27 cellular contexts compared by ENCODE assay signal in genomic region chr17:74898376-74898946, GRCh38. TPM values are rescaled to one million over a fixed set of nuclear protein-coding genes. Genes with fewer than 3 reads are reported as not detected.
DNase-seq lines count a peak whose midpoint lies in the region; ATAC-seq, FAIRE-seq and TF ChIP-seq lines count a peak whose summit lies in the region.
"Had no signal": no experiment of that assay in that cellular context is flagged by ENCODE, and none has a peak within 500 bp of the region (broad histone marks: within the 10 kb centered on the region; RNA-seq: fewer than 3 reads in every experiment).

No MANE protein-coding gene starts in this region.

- H3K9me3 Mint-ChIP-seq in stimulated activated naive B cell treated with anti-CD40 and anti-IgM and Interleukin-4, amounts not matched to agents 10 μg/mL and 1 μg/mL and 100 μg/mL, for 72 hours, result no peaks in the 10 kb centered on the region
- no peaks in the 10 kb centered on the region for H3K9me3 Mint-ChIP-seq in naive thymus-derived CD4-positive, alpha-beta T cell
- H3K9me3 Mint-ChIP-seq: CD4-positive, alpha-beta memory T cell; GM23338 had no signal

- no peak for TF ChIP-seq RAD21 in K562 (CRISPR knock-in tag; conservative IDR thresholded peaks at IDR 0.05 in 1 of 2, IDR thresholded peaks at IDR 0.05 in 1 of 2)

- in situ Hi-C loops in K562 (cut with MboI), result no loop called here

- ATAC-seq in K562, result no peak
- ATAC-seq in esophagus mucosa, result peak; percentile 72
- ATAC-seq in stimulated activated naive B cell treated with anti-CD40 and anti-IgM and Interleukin-4, amounts not matched to agents 10 μg/mL and 1 μg/mL and 100 μg/mL, for 72 hours (replicated peaks), result no peak
- no peak for ATAC-seq in naive thymus-derived CD4-positive, alpha-beta T cell
- ATAC-seq: GM23338, PC-3 had no signal

- H3K4me2 ChIP-seq in K562 (ENCODE audit: insufficient read depth, low read length), result no peak overlapping the region
- H3K4me2 ChIP-seq: GM23338 had no signal

- H3K27ac Mint-ChIP-seq in stimulated activated naive B cell treated with anti-CD40 and anti-IgM and Interleukin-4, amounts not matched to agents 10 μg/mL and 1 μg/mL and 100 μg/mL, for 72 hours, result peak overlapping the region; percentile 78
- no peak overlapping the region for H3K27ac Mint-ChIP-seq in naive thymus-derived CD4-positive, alpha-beta T cell
- H3K27ac Mint-ChIP-seq: CD4-positive, alpha-beta memory T cell; GM23338 had no signal

- H3K9ac ChIP-seq in K562 (ENCODE audit: insufficient read depth in 1 of 2, low read depth in 2 of 2, low read length in 2 of 2), result peak overlapping the region in 1 of 2 experiments; percentile 13; a peak in 2 of 4 replicates

- H3K4me1 Mint-ChIP-seq in stimulated activated naive B cell treated with anti-CD40 and anti-IgM and Interleukin-4, amounts not matched to agents 10 μg/mL and 1 μg/mL and 100 μg/mL, for 72 hours, result peaks cover 3 to 6% of the 10 kb centered on the region in 2 donors
- peaks cover 0 to 11% (median 4%) of the 10 kb centered on the region in 7 donors for H3K4me1 Mint-ChIP-seq in naive thymus-derived CD4-positive, alpha-beta T cell

- no peak overlapping the region for H3K4me3 Mint-ChIP-seq in stimulated activated naive B cell treated with anti-CD40 and anti-IgM and Interleukin-4, amounts not matched to agents 10 μg/mL and 1 μg/mL and 100 μg/mL, for 72 hours
- H3K4me3 Mint-ChIP-seq in naive thymus-derived CD4-positive, alpha-beta T cell, result no peak overlapping the region
- H3K4me3 Mint-ChIP-seq: CD4-positive, alpha-beta memory T cell; GM23338 had no signal

- BruUV-seq in K562 (replicated peaks; lab: Mats Ljungman, UMichigan), result no TSS peak

- H3K27me3 ChIP-seq in K562 (ENCODE audit: control insufficient read depth in 2 of 2, insufficient read depth in 2 of 2, low read length in 2 of 2), result peaks cover 32 to 76% of the 10 kb centered on the region in 2 experiments; a peak in 4 of 5 replicates
- peaks cover 0 to 6% of the 10 kb centered on the region in 2 donors for H3K27me3 ChIP-seq in naive thymus-derived CD4-positive, alpha-beta T cell (ENCODE audit: control insufficient read depth in 2 of 2, insufficient read depth in 2 of 2, low read length in 2 of 2)

- DNase-seq in K562 (ENCODE audit: extremely low read depth in 1 of 4, low spot score in 3 of 4), result no peak
- no peak for DNase-seq in stimulated activated naive B cell treated with anti-CD40 and anti-IgM and Interleukin-4, amounts not matched to agents 10 μg/mL and 1 μg/mL and 100 μg/mL, for 72 hours
- DNase-seq in RCC 7860 (ENCODE audit: low spot score), result no peak
- DNase-seq in COR-L47 (lab: John Stamatoyannopoulos, UW), result no peak
- DNase-seq in naive thymus-derived CD4-positive, alpha-beta T cell, result no peak
- DNase-seq: C1 segment of cervical spinal cord; Caco-2; CD4-positive, alpha-beta memory T cell; Karpas-422; NCI-H1092; NCI-H1436; NCI-H187; NCI-H2171 treated with DMSO at 0.1 percent for 48 hours; NCI-H345; NCI-H510A treated with DMSO at 0.1 percent for 48 hours; NCI-H774; NK-92 treated with Interleukin-12 subunit alpha and Interleukin-12 subunit beta, amount 100 ng/mL, for 24 hours; PC-3; SHP77 had no signal

- H3K27ac ChIP-seq in HEK293 (ENCODE audit: extremely low read depth, low read depth, low read length) (no peak overlapping the region), K562 (ENCODE audit: extremely low read depth, low read depth, low read length) (no peak overlapping the region)
- H3K27ac ChIP-seq in naive thymus-derived CD4-positive, alpha-beta T cell (ENCODE audit: low read depth, low read length), result no peak overlapping the region

- TF ChIP-seq CTCF in HEK293 (tag by site-specific recombination; IDR thresholded peaks at IDR 0.05), result no peak
- no peak for TF ChIP-seq CTCF in K562 (IDR thresholded peaks at IDR 0.05 in 2 of 3, conservative IDR thresholded peaks at IDR 0.05 in 1 of 3; ENCODE audit: insufficient read depth in 2 of 3, low read depth in 1 of 3, low read length in 3 of 3)

- H3K4me1 ChIP-seq in HEK293 (ENCODE audit: control insufficient read depth, insufficient read depth, low read length) (no peaks in the 10 kb centered on the region), K562 (replicated peaks in 1 of 2; ENCODE audit: control insufficient read depth in 2 of 2, insufficient read depth in 2 of 2, low read length in 2 of 2) (peaks cover 0 to 9% of the 10 kb centered on the region in 2 experiments; a peak in 2 of 5 replicates)
- H3K4me1 ChIP-seq in naive thymus-derived CD4-positive, alpha-beta T cell (ENCODE audit: control insufficient read depth in 2 of 2, insufficient read depth in 2 of 2, low read length in 2 of 2), result no peaks in the 10 kb centered on the region
- H3K4me1 ChIP-seq: Caco-2, HAP-1 had no signal

- intact Hi-C loops in K562 (cut with micrococcal nuclease), result no loop called here
- intact Hi-C loops in naive thymus-derived CD4-positive, alpha-beta T cell (cut with micrococcal nuclease), result no loop called here

- no peaks in the 10 kb centered on the region for H3K79me2 ChIP-seq in K562 (ENCODE audit: control insufficient read depth, insufficient read depth, low read length)

- H3K9me3 ChIP-seq in HEK293 (ENCODE audit: control insufficient read depth, insufficient read depth, low read depth, low read length) (no peaks in the 10 kb centered on the region), K562 (replicated peaks; ENCODE audit: control insufficient read depth, insufficient read depth, low read depth, low read length) (no peaks in the 10 kb centered on the region)
- H3K9me3 ChIP-seq in naive thymus-derived CD4-positive, alpha-beta T cell (ENCODE audit: control insufficient read depth in 2 of 3, low read length in 3 of 3), result no peaks in the 10 kb centered on the region
- H3K9me3 ChIP-seq: Caco-2, HAP-1 had no signal

- peaks cover 65 to 68% of the 10 kb centered on the region in 2 donors for H3K27me3 Mint-ChIP-seq in stimulated activated naive B cell treated with anti-CD40 and anti-IgM and Interleukin-4, amounts not matched to agents 10 μg/mL and 1 μg/mL and 100 μg/mL, for 72 hours
- H3K27me3 Mint-ChIP-seq in naive thymus-derived CD4-positive, alpha-beta T cell, result peaks cover 25 to 46% (median 35%) of the 10 kb centered on the region in 5 donors

- no peaks in the 10 kb centered on the region for H3K36me3 Mint-ChIP-seq in stimulated activated naive B cell treated with anti-CD40 and anti-IgM and Interleukin-4, amounts not matched to agents 10 μg/mL and 1 μg/mL and 100 μg/mL, for 72 hours
- peaks cover 0 to 1% (median 0%) of the 10 kb centered on the region in 5 donors for H3K36me3 Mint-ChIP-seq in naive thymus-derived CD4-positive, alpha-beta T cell
- H3K36me3 Mint-ChIP-seq: CD4-positive, alpha-beta memory T cell had no signal

- H3K36me3 ChIP-seq in HEK293 (ENCODE audit: control insufficient read depth in 2 of 2, insufficient read depth in 1 of 2, low read length in 2 of 2) (no peaks in the 10 kb centered on the region), K562 (ENCODE audit: control insufficient read depth, insufficient read depth, low read length) (no peaks in the 10 kb centered on the region)
- H3K36me3 ChIP-seq in naive thymus-derived CD4-positive, alpha-beta T cell (ENCODE audit: control insufficient read depth in 2 of 3, insufficient read depth in 3 of 3, low read length in 3 of 3), result no peaks in the 10 kb centered on the region
- H3K36me3 ChIP-seq: HAP-1 had no signal

- no peaks in the 10 kb centered on the region for H3K9me1 ChIP-seq in K562 (ENCODE audit: control insufficient read depth, insufficient read depth, low read length)

- H4K20me1 ChIP-seq in K562 (replicated peaks; ENCODE audit: control insufficient read depth, insufficient read depth, low read length), result peaks cover 11% of the 10 kb centered on the region; the same call in 1 of the 2 replicates

- no peak for TF ChIP-seq EP300 in K562 (IDR thresholded peaks at IDR 0.05; ENCODE audit: low read length)

- FAIRE-seq in K562 (lab: Jason Lieb, UNC) (no peak), RCC 7860 (lab: Jason Lieb, UNC) (no peak)
- FAIRE-seq: G401.6 had no signal

- WGBS in K562 (ENCODE audit: insufficient coverage, low coverage, missing lambda C conversion rate), result 6% methylated on average over 11 of the region's 11 CpGs

- H3K4me3 ChIP-seq in HEK293 (ENCODE audit: low read depth, low read length), result no peak overlapping the region
- H3K4me3 ChIP-seq in K562, result no peak overlapping the region
- H3K4me3 ChIP-seq in naive thymus-derived CD4-positive, alpha-beta T cell (ENCODE audit: low read length), result no peak overlapping the region
- H3K4me3 ChIP-seq: GM23338, HAP-1 had no signal

- TF ChIP-seq POLR2A in K562 (conservative IDR thresholded peaks at IDR 0.05), result no peak

- CTCF ChIA-PET in HEK293 (lab: Yijun Ruan, JAX) (interaction anchor here (0.9 to 1.4 kb wide), 2 partner anchors 21 to 154 kb away, joined by 3 to 4 read pairs; no protein-coding TSS in a partner anchor), K562 (lab: Yijun Ruan, JAX; ENCODE audit: low intra/inter-chr PET ratio) (no interaction called here)
- CTCF ChIA-PET in naive thymus-derived CD4-positive, alpha-beta T cell (lab: Charles Lee), result no interaction called here

- POLR2A ChIA-PET in HEK293 (lab: Yijun Ruan, JAX), result interaction anchor here (1.4 kb wide), 1 partner anchor 17 kb away, joined by 3 read pairs; no protein-coding TSS in a partner anchor
- POLR2A ChIA-PET in K562 (lab: Yijun Ruan, JAX), result interaction anchor here (0.6 kb wide), 1 partner anchor 12 kb away, joined by 3 read pairs; no protein-coding TSS in a partner anchor
- POLR2A ChIA-PET in naive thymus-derived CD4-positive, alpha-beta T cell (lab: Charles Lee), result interaction anchor here (0.6 kb wide), 1 partner anchor 146 kb away, joined by 3 read pairs; no protein-coding TSS in a partner anchor

- H2AFZ ChIP-seq in K562 (ENCODE audit: low read depth, low read length), result no peak overlapping the region
- H2AFZ ChIP-seq: GM23338 had no signal

RNA-seq across cellular contexts. Expression of gene FADS6, which starts 5.0 kb away (rescaled TPM):
- total RNA-seq in K562 (2011; cell fraction: chromatin; rRNA removed; ENCODE audit: low replicate concordance), result not detected in 2 replicates
- total RNA-seq in K562 (2011; cell fraction: nucleolus; rRNA removed), result 0.26 TPM in 1 of 2 replicates, not detected in the other
- 0.29 TPM in 1 of 2 replicates, not detected in the other for total RNA-seq in K562 (2011; cell fraction: nucleoplasm; rRNA removed)
- not detected in 2 replicates for total RNA-seq in K562 (2014; rRNA removed)
- not detected in 2 replicates for total RNA-seq in K562 (2014; rRNA removed; fragmentation: Illumina TruSeq; extraction: Trizol)
- 0.22 TPM in 1 of 2 replicates, not detected in the other for total RNA-seq in K562 (2015; rRNA removed; fragmentation: Illumina TruSeq; extraction: Trizol)
- total RNA-seq in K562 (2021), result not detected in 2 replicates
- 0.12 and 0.18 TPM in 2 replicates for polyA plus RNA-seq in K562 (2011; rRNA removed)
- polyA plus RNA-seq in K562 (2011; cell fraction: cytosol; rRNA removed), result 0.13 and 0.36 TPM in 2 replicates
- 0.07 and 0.44 TPM in 2 replicates for polyA plus RNA-seq in K562 (2011; cell fraction: nucleus; rRNA removed)
- polyA plus RNA-seq in K562 (2012), result 0.08 and 0.22 TPM in 2 replicates
- polyA plus RNA-seq in K562 (2014; fragmentation: Illumina TruSeq; extraction: Trizol), result not detected in 2 replicates
- not detected for polyA plus RNA-seq in K562 (2014; fragmentation: Nextera tagmentation; extraction: Ambion mirVana)
- polyA plus RNA-seq in K562 (2014; rRNA removed), result not detected in 2 replicates
- not detected in 2 replicates for polyA minus RNA-seq in K562 (2011; rRNA and poly(A)+ RNA removed)
- 0.38 TPM in 1 of 2 replicates, not detected in the other for polyA minus RNA-seq in K562 (2011; cell fraction: cytosol; rRNA and poly(A)+ RNA removed)
- not detected in 2 replicates for polyA minus RNA-seq in K562 (2011; cell fraction: nucleus; rRNA and poly(A)+ RNA removed)
- 1.4 TPM for total RNA-seq in esophagus mucosa
- not detected for total RNA-seq in naive thymus-derived CD4-positive, alpha-beta T cell
- polyA plus RNA-seq in naive thymus-derived CD4-positive, alpha-beta T cell, result under 1 TPM in 1 of 2 donors, not detected in 1; 0.14 TPM
- total RNA-seq: A673; CD4-positive, alpha-beta memory T cell; PC-3; RPMI7951; SK-MEL-5 had no signal
- polyA plus RNA-seq: CD4-positive, alpha-beta memory T cell had no signal

RNA-seq across cellular contexts. Expression of gene USH1G, which starts 24.6 kb away (rescaled TPM):
- 2.8 and 9.8 TPM in 2 replicates for total RNA-seq in K562 (2011; cell fraction: chromatin; rRNA removed; ENCODE audit: low replicate concordance)
- total RNA-seq in K562 (2011; cell fraction: nucleolus; rRNA removed), result 7.1 and 8.3 TPM in 2 replicates
- 4.5 and 5.5 TPM in 2 replicates for total RNA-seq in K562 (2011; cell fraction: nucleoplasm; rRNA removed)
- total RNA-seq in K562 (2014; rRNA removed), result 0.64 and 1.2 TPM in 2 replicates
- total RNA-seq in K562 (2014; rRNA removed; fragmentation: Illumina TruSeq; extraction: Trizol), result 0.16 and 0.22 TPM in 2 replicates
- total RNA-seq in K562 (2015; rRNA removed; fragmentation: Illumina TruSeq; extraction: Trizol), result 0.43 and 0.53 TPM in 2 replicates
- total RNA-seq in K562 (2021), result 1.00 and 1.4 TPM in 2 replicates
- polyA plus RNA-seq in K562 (2011; rRNA removed), result 0.57 and 0.77 TPM in 2 replicates
- polyA plus RNA-seq in K562 (2011; cell fraction: cytosol; rRNA removed), result 0.65 and 1.9 TPM in 2 replicates
- polyA plus RNA-seq in K562 (2011; cell fraction: nucleus; rRNA removed), result 1.2 and 2.7 TPM in 2 replicates
- 1.5 and 2.1 TPM in 2 replicates for polyA plus RNA-seq in K562 (2012)
- polyA plus RNA-seq in K562 (2014; fragmentation: Illumina TruSeq; extraction: Trizol), result 0.42 and 0.71 TPM in 2 replicates
- not detected for polyA plus RNA-seq in K562 (2014; fragmentation: Nextera tagmentation; extraction: Ambion mirVana)
- polyA plus RNA-seq in K562 (2014; rRNA removed), result 0.57 and 0.69 TPM in 2 replicates
- polyA minus RNA-seq in K562 (2011; rRNA and poly(A)+ RNA removed), result 4.8 and 11.0 TPM in 2 replicates
- 0.82 and 1.6 TPM in 2 replicates for polyA minus RNA-seq in K562 (2011; cell fraction: cytosol; rRNA and poly(A)+ RNA removed)
- polyA minus RNA-seq in K562 (2011; cell fraction: nucleus; rRNA and poly(A)+ RNA removed), result 4.0 and 5.0 TPM in 2 replicates
- 6.4 TPM for total RNA-seq in esophagus mucosa
- not detected for total RNA-seq in naive thymus-derived CD4-positive, alpha-beta T cell
- polyA plus RNA-seq in naive thymus-derived CD4-positive, alpha-beta T cell, result not detected
- total RNA-seq: A673; CD4-positive, alpha-beta memory T cell; RPMI7951; SK-MEL-5 had no signal
- polyA plus RNA-seq: CD4-positive, alpha-beta memory T cell had no signal

RNA-seq across cellular contexts. Expression of gene OTOP2, which starts 25.6 kb away (rescaled TPM):
- 0.40 and 0.51 TPM in 2 replicates for total RNA-seq in K562 (2011; cell fraction: chromatin; rRNA removed; ENCODE audit: low replicate concordance)
- 0.17 and 0.26 TPM in 2 replicates for total RNA-seq in K562 (2011; cell fraction: nucleolus; rRNA removed)
- 0.46 TPM in 1 of 2 replicates, not detected in the other for total RNA-seq in K562 (2011; cell fraction: nucleoplasm; rRNA removed)
- total RNA-seq in K562 (2014; rRNA removed) (not detected in 2 replicates), K562 (2014; rRNA removed; fragmentation: Illumina TruSeq; extraction: Trizol) (0.11 TPM in 1 of 2 replicates, not detected in the other), K562 (2015; rRNA removed; fragmentation: Illumina TruSeq; extraction: Trizol) (0.19 and 0.36 TPM in 2 replicates), K562 (2021) (0.18 and 0.27 TPM in 2 replicates), esophagus mucosa (0.36 TPM)
- polyA plus RNA-seq in K562 (2011; rRNA removed) (0.28 and 0.31 TPM in 2 replicates), K562 (2014; fragmentation: Illumina TruSeq; extraction: Trizol) (0.25 TPM in 1 of 2 replicates, not detected in the other), K562 (2014; fragmentation: Nextera tagmentation; extraction: Ambion mirVana) (under 1 TPM; 0.04 to 0.06 TPM), K562 (2014; rRNA removed) (0.08 and 0.09 TPM in 2 replicates)
- 0.28 and 0.42 TPM in 2 replicates for polyA plus RNA-seq in K562 (2011; cell fraction: cytosol; rRNA removed)
- 1.1 and 1.2 TPM in 2 replicates for polyA plus RNA-seq in K562 (2011; cell fraction: nucleus; rRNA removed)
- polyA plus RNA-seq in K562 (2012), result 0.35 and 0.68 TPM in 2 replicates
- 0.09 TPM in 1 of 2 replicates, not detected in the other for polyA minus RNA-seq in K562 (2011; rRNA and poly(A)+ RNA removed)
- not detected in 2 replicates for polyA minus RNA-seq in K562 (2011; cell fraction: cytosol; rRNA and poly(A)+ RNA removed)
- polyA minus RNA-seq in K562 (2011; cell fraction: nucleus; rRNA and poly(A)+ RNA removed), result 0.27 and 0.33 TPM in 2 replicates
- not detected for total RNA-seq in naive thymus-derived CD4-positive, alpha-beta T cell
- not detected for polyA plus RNA-seq in naive thymus-derived CD4-positive, alpha-beta T cell
- total RNA-seq: A673; Caco-2; CD4-positive, alpha-beta memory T cell; GM23338; PC-3; RPMI7951; SK-MEL-5 had no signal
- polyA plus RNA-seq: CD4-positive, alpha-beta memory T cell; GM23338 had no signal

RNA-seq across cellular contexts. Expression of gene FDXR, which starts 25.7 kb away (rescaled TPM):
- total RNA-seq in K562 (2011; cell fraction: chromatin; rRNA removed; ENCODE audit: low replicate concordance), result 26.1 and 46.4 TPM in 2 replicates
- total RNA-seq in K562 (2011; cell fraction: nucleolus; rRNA removed), result 39.0 and 42.5 TPM in 2 replicates
- total RNA-seq in K562 (2011; cell fraction: nucleoplasm; rRNA removed), result 25.0 and 34.7 TPM in 2 replicates
- 62.2 and 76.4 TPM in 2 replicates for total RNA-seq in K562 (2014; rRNA removed)
- total RNA-seq in K562 (2014; rRNA removed; fragmentation: Illumina TruSeq; extraction: Trizol), result 8.7 and 14.3 TPM in 2 replicates
- 40.6 and 46.1 TPM in 2 replicates for total RNA-seq in K562 (2015; rRNA removed; fragmentation: Illumina TruSeq; extraction: Trizol)
- 68.7 and 70.7 TPM in 2 replicates for total RNA-seq in K562 (2021)
- 25.4 and 30.9 TPM in 2 replicates for polyA plus RNA-seq in K562 (2011; rRNA removed)
- 27.8 and 83.2 TPM in 2 replicates for polyA plus RNA-seq in K562 (2011; cell fraction: cytosol; rRNA removed)
- 47.6 and 91.7 TPM in 2 replicates for polyA plus RNA-seq in K562 (2011; cell fraction: nucleus; rRNA removed)
- polyA plus RNA-seq in K562 (2012), result 64.0 and 126 TPM in 2 replicates
- 13.6 and 40.4 TPM in 2 replicates for polyA plus RNA-seq in K562 (2014; fragmentation: Illumina TruSeq; extraction: Trizol)
- polyA plus RNA-seq in K562 (2014; fragmentation: Nextera tagmentation; extraction: Ambion mirVana), result 1 to 10 TPM in 1 of 2 experiments, under 1 TPM in 1; 0.89 to 2.8 TPM
- polyA plus RNA-seq in K562 (2014; rRNA removed), result 58.6 and 62.9 TPM in 2 replicates
- polyA minus RNA-seq in K562 (2011; rRNA and poly(A)+ RNA removed), result 5.2 and 10.6 TPM in 2 replicates
- polyA minus RNA-seq in K562 (2011; cell fraction: cytosol; rRNA and poly(A)+ RNA removed), result 20.5 and 30.2 TPM in 2 replicates
- 22.8 and 27.3 TPM in 2 replicates for polyA minus RNA-seq in K562 (2011; cell fraction: nucleus; rRNA and poly(A)+ RNA removed)
- total RNA-seq in esophagus mucosa, result 31.5 TPM
- 10 to 100 TPM in 3 of 5 experiments, 1 to 10 TPM in 2; 4.7 to 39.5 (median 11.7) TPM for total RNA-seq in naive thymus-derived CD4-positive, alpha-beta T cell
- polyA plus RNA-seq in naive thymus-derived CD4-positive, alpha-beta T cell, result 1 to 10 TPM; 5.4 to 6.4 TPM

RNA-seq across cellular contexts. Expression of gene OTOP3, which starts 37.2 kb away (rescaled TPM):
- not detected in 2 replicates for total RNA-seq in K562 (2011; cell fraction: chromatin; rRNA removed; ENCODE audit: low replicate concordance)
- not detected in 2 replicates for total RNA-seq in K562 (2011; cell fraction: nucleolus; rRNA removed)
- not detected in 2 replicates for total RNA-seq in K562 (2011; cell fraction: nucleoplasm; rRNA removed)
- total RNA-seq in K562 (2014; rRNA removed), result not detected in 2 replicates
- not detected in 2 replicates for total RNA-seq in K562 (2014; rRNA removed; fragmentation: Illumina TruSeq; extraction: Trizol)
- not detected in 2 replicates for total RNA-seq in K562 (2015; rRNA removed; fragmentation: Illumina TruSeq; extraction: Trizol)
- total RNA-seq in K562 (2021), result not detected in 2 replicates
- not detected in 2 replicates for polyA plus RNA-seq in K562 (2011; rRNA removed)
- polyA plus RNA-seq in K562 (2011; cell fraction: cytosol; rRNA removed), result not detected in 2 replicates
- polyA plus RNA-seq in K562 (2011; cell fraction: nucleus; rRNA removed), result not detected in 2 replicates
- not detected in 2 replicates for polyA plus RNA-seq in K562 (2012)
- not detected in 2 replicates for polyA plus RNA-seq in K562 (2014; fragmentation: Illumina TruSeq; extraction: Trizol)
- polyA plus RNA-seq in K562 (2014; fragmentation: Nextera tagmentation; extraction: Ambion mirVana), result not detected
- polyA plus RNA-seq in K562 (2014; rRNA removed), result not detected in 2 replicates
- not detected in 2 replicates for polyA minus RNA-seq in K562 (2011; rRNA and poly(A)+ RNA removed)
- polyA minus RNA-seq in K562 (2011; cell fraction: cytosol; rRNA and poly(A)+ RNA removed), result not detected in 2 replicates
- not detected in 2 replicates for polyA minus RNA-seq in K562 (2011; cell fraction: nucleus; rRNA and poly(A)+ RNA removed)
- 14.7 TPM for total RNA-seq in esophagus mucosa
- not detected for total RNA-seq in naive thymus-derived CD4-positive, alpha-beta T cell
- polyA plus RNA-seq in naive thymus-derived CD4-positive, alpha-beta T cell, result not detected
- total RNA-seq: A673; Caco-2; CD4-positive, alpha-beta memory T cell; GM23338; PC-3; RPMI7951; SK-MEL-5 had no signal
- polyA plus RNA-seq: CD4-positive, alpha-beta memory T cell; GM23338 had no signal
